1 cellular context compared by ENCODE assay signal in the genomic region with DNA sequence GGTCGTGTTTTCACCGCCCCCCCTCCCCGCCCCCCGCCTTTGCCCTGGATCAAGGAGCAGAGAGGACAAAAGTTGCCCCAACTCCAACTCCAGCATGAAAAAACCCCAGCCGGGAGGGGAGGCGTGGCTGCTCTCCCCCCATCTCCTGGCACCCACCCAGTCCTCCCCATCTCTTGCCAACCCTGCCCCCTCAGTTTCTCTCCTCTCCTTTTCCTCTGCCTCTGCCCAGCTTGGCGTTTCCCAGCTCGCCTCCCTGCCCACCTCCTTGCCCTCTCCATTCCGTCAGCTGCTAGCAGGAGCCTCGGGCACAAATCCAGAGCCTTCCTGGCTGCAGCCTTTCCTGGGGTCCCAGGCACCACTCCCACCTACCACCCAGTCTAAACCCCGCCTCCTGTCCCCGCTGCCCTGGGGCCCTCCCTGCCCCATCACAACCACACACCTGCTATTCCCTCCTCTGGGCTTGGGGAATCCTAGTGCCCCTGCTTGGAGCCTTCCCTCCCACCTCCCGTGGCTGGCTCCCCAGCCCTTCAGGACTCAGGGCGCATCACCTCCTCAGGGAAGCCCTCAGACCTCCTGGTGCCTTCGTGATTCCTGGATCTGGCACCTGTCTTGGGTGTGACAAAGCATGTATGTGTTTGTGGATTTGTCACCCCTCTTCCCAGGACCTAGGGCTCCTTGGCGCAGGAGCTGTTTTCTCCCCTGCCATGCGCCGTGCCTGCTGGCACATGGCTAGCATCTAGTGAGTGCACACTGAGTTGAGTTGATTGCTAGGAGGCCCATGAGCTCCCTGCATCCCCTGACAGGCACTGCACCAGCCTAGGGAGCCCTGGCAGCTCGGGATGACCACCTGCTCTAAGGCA.
A peak's percentile ranks its signal among the peaks of the same experiment; 100 is the strongest.
TF ChIP-seq lines count a peak whose summit lies in the region.

No MANE protein-coding gene starts in this region.

TF ChIP-seq in HEK293, 187 proteins besides CTCF, POLR2A, EP300 and RAD21 (continued from another document):
- TF ChIP-seq, protein P1, sequence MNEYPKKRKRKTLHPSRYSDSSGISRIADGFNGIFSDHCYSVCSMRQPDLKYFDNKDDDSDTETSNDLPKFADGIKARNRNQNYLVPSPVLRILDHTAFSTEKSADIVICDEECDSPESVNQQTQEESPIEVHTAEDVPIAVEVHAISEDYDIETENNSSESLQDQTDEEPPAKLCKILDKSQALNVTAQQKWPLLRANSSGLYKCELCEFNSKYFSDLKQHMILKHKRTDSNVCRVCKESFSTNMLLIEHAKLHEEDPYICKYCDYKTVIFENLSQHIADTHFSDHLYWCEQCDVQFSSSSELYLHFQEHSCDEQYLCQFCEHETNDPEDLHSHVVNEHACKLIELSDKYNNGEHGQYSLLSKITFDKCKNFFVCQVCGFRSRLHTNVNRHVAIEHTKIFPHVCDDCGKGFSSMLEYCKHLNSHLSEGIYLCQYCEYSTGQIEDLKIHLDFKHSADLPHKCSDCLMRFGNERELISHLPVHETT (tag by site-specific recombination; IDR thresholded peaks at IDR 0.05): no peak
- TF ChIP-seq ZNF664 (tag by site-specific recombination; IDR thresholded peaks at IDR 0.05): no peak
- peak; percentile 59; the same call in 1 of the 2 replicates for TF ChIP-seq SP2 (tag by site-specific recombination; IDR thresholded peaks at IDR 0.05)
- TF ChIP-seq IKZF3 (tag by site-specific recombination; IDR thresholded peaks at IDR 0.05): peak; percentile 65
- peak; percentile 78 for TF ChIP-seq WT1 (tag by site-specific recombination; IDR thresholded peaks at IDR 0.05)
- TF ChIP-seq ZBTB17 (tag by site-specific recombination; IDR thresholded peaks at IDR 0.05): peak; percentile 64
- no peak for TF ChIP-seq ZFP41 (tag by site-specific recombination; IDR thresholded peaks at IDR 0.05; ENCODE audit: borderline replicate concordance)
- peak; percentile 57; the same call in 1 of the 2 replicates for TF ChIP-seq ZNF341 (tag by site-specific recombination; IDR thresholded peaks at IDR 0.05; ENCODE audit: low read depth)
